Comparison of ENCODE assay signal across 21 cellular contexts in the genomic region with DNA sequence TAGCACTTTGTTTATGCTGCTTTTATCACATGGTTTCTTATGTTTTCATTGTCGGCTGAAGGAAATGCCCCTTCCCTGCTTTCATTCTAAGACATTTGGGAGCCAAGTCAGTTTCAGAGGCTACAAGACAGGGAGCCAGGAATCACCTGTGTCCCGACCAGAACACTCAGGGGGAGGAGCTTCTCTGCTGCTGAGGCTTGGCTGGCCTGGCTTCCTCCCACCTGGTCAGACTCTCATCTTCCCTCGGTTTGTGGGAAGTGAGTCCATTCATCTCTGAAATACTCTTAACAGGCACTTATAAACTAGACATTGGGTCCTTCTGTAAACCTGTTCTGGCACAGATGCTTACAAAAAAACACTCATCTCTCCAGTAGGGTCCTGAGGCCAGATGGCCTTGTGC. TPM values are rescaled to one million over a fixed set of nuclear protein-coding genes. Genes with fewer than 3 reads are reported as not detected.
DNase-seq lines count a peak whose midpoint lies in the region; ATAC-seq lines count a peak whose summit lies in the region.
"Had no signal": no experiment of that assay in that cellular context is flagged by ENCODE, and none has a peak within 500 bp of the region (broad histone marks: within the 10 kb centered on the region; RNA-seq: fewer than 3 reads in every experiment).

No MANE protein-coding gene starts in this region.

- no peaks in the 10 kb centered on the region for H3K36me3 ChIP-seq in H7 (replicated peaks; ENCODE audit: control insufficient read depth, insufficient read depth, low read length)
- H3K36me3 ChIP-seq in effector memory CD4-positive, alpha-beta T cell (ENCODE audit: control insufficient read depth, insufficient read depth, low read length): no peaks in the 10 kb centered on the region
- H3K36me3 ChIP-seq: cardiac muscle cell, gastroesophageal sphincter, SJSA1, spleen had no signal

- no peak overlapping the region for H3K4me3 ChIP-seq in H7 (ENCODE audit: insufficient read depth, low read depth, low read length)
- no peak overlapping the region for H3K4me3 ChIP-seq in effector memory CD4-positive, alpha-beta T cell (ENCODE audit: insufficient read depth, low read depth, low read length, poor library complexity, severe bottlenecking)
- H3K4me3 ChIP-seq: cardiac muscle cell, gastroesophageal sphincter, SJSA1, spleen had no signal

- no peaks in the 10 kb centered on the region for H3K9me3 ChIP-seq in effector memory CD4-positive, alpha-beta T cell (ENCODE audit: control insufficient read depth, low read length)
- H3K9me3 ChIP-seq: gastroesophageal sphincter, SJSA1, spleen had no signal

- H3K4me1 ChIP-seq in effector memory CD4-positive, alpha-beta T cell (ENCODE audit: control insufficient read depth, insufficient read depth, low read length, poor library complexity, severe bottlenecking): peaks cover 14% of the 10 kb centered on the region
- H3K4me1 ChIP-seq: gastroesophageal sphincter, spleen had no signal

- DNase-seq in DMS 273 (lab: John Stamatoyannopoulos, UW; ENCODE audit: unreplicated experiment) (peak; percentile 45), DMS 273 treated with DMSO at 0.1 percent for 48 hours (lab: John Stamatoyannopoulos, UW) (no peak), H7 (peak; percentile 51), NCI-H510A treated with DMSO at 0.1 percent for 48 hours (lab: John Stamatoyannopoulos, UW) (peak; percentile 86), left colon (no peak), SW480 (ENCODE audit: low spot score) (no peak), left cardiac atrium (no peak)
- DNase-seq in effector memory CD4-positive, alpha-beta T cell: no peak
- DNase-seq: activated effector memory CD4-positive, alpha-beta T cell treated with Interleukin-2 at 50 U/mL for 16 hours; AML-193; NCI-H1694 treated with DMSO at 0.1 percent for 48 hours; NCI-H82; spleen; stimulated activated CD4-positive, alpha-beta T cell treated with anti-CD3 and anti-CD28 coated beads, Interleukin-4, amount 100 ng/mL, for 4 hours had no signal

- no peaks in the 10 kb centered on the region for H3K27me3 ChIP-seq in H7 (ENCODE audit: control insufficient read depth, insufficient read depth, low read length)
- no peaks in the 10 kb centered on the region for H3K27me3 ChIP-seq in effector memory CD4-positive, alpha-beta T cell (replicated peaks; ENCODE audit: control insufficient read depth, insufficient read depth, low read length, poor library complexity, severe bottlenecking)
- H3K27me3 ChIP-seq: SJSA1 had no signal

- intact Hi-C loops in left colon (cut with DNase I, micrococcal nuclease) (no loop called here), left cardiac atrium (cut with DNase I) (no loop called here)

- ATAC-seq in left colon (peak; percentile 14), left cardiac atrium (no peak)
- ATAC-seq: gastroesophageal sphincter, HepG2, left lobe of liver, Panc1 had no signal

- no peak overlapping the region for H3K27ac ChIP-seq in effector memory CD4-positive, alpha-beta T cell (ENCODE audit: insufficient read depth, low read length, poor library complexity, severe bottlenecking)
- H3K27ac ChIP-seq: 22Rv1, cardiac muscle cell, gastroesophageal sphincter, SJSA1, spleen had no signal

RNA-seq across cellular contexts. Expression of a gene that starts 19.6 kb away (rescaled TPM):
- total RNA-seq in H7 (2014; rRNA removed; shearing (Covaris generic)): 0.04 TPM in 1 of 2 replicates, not detected in the other
- total RNA-seq in left colon (under 1 TPM; 0.42 to 0.46 TPM), left cardiac atrium (1 to 10 TPM; 2.4 to 3.5 TPM)
- total RNA-seq: HepG2 had no signal

RNA-seq across cellular contexts. Expression of a gene that starts 58.3 kb away (rescaled TPM):
- total RNA-seq in H7 (2014; rRNA removed; shearing (Covaris generic)): 1.9 and 2.3 TPM in 2 replicates
- total RNA-seq in left colon (1 to 10 TPM in 1 of 2 donors, under 1 TPM in 1; 0.82 to 1.2 TPM), left cardiac atrium (10 to 100 TPM; 38.9 to 83.6 TPM)
- total RNA-seq: SJSA1, spleen had no signal

Comparison
In these comparisons a context has a peak if more than half of its experiments do, and no peak if none do; other contexts are left out.
1. DNase-seq: peak in DMS 273 (single experiment), H7 (single experiment) and NCI-H510A treated with DMSO at 0.1 percent for 48 hours (single experiment); none in DMS 273 treated with DMSO at 0.1 percent for 48 hours (single experiment), left colon (0 of 2), SW480 (single experiment), left cardiac atrium (single experiment) and effector memory CD4-positive, alpha-beta T cell (0 of 3).
2. RNA of a gene that starts 58.3 kb away (total RNA-seq): 38.9 to 83.6 TPM in left cardiac atrium; 1.9 to 2.3 TPM in H7 and 0.82 to 1.2 TPM in left colon; every median in the first group is over 10 times any median in the second.